Comparison of ENCODE assay signal across 24 cellular contexts in the genomic region with DNA sequence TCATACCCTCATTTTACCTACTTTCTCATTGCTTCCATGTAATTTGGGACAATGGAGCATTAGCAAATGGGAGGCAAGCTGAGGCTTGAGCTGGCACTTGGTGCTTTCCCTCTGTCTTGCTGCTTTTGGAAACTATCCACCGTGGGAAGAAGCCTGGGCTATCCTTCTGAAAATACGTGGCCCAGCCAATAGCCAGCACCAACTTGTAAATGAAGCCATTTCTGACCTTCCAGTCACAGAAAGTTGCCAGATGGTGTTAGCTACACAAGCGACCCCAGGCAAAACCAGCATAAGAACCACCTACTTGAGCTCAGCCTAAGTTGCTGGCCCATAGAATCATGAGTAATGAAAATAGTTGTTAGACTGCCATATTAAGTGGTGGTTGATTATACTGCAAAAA. TPM values are rescaled to one million over a fixed set of nuclear protein-coding genes. Genes with fewer than 3 reads are reported as not detected.
DNase-seq lines count a peak whose midpoint lies in the region; ATAC-seq, FAIRE-seq and TF ChIP-seq lines count a peak whose summit lies in the region.
"Had no signal": no experiment of that assay in that cellular context is flagged by ENCODE, and none has a peak within 500 bp of the region (broad histone marks: within the 10 kb centered on the region; RNA-seq: fewer than 3 reads in every experiment).

No MANE protein-coding gene starts in this region.

- peak; percentile 66 for DNase-seq in MCF 10A (ENCODE audit: unreplicated experiment)
- DNase-seq in breast epithelium (ENCODE audit: low spot score in 2 of 2), result no peak
- peak; percentile 82 for DNase-seq in bronchial epithelial cell (ENCODE audit: low read depth)
- DNase-seq in foreskin keratinocyte, result peak; percentile 30 to 67
- no peak for DNase-seq in DMS79 treated with DMSO at 0.1 percent for 48 hours (lab: John Stamatoyannopoulos, UW)
- DNase-seq in NCI-H187 (lab: John Stamatoyannopoulos, UW), result no peak
- DNase-seq: AML-193; Caco-2; CD4-positive, alpha-beta T cell; DMS153; DMS79; EL; GM23248 had no signal

- POLR2A ChIA-PET in MCF 10A (lab: Yijun Ruan, JAX), result interaction anchor here (1.6 kb wide), 1 partner anchor 10 kb away, joined by 3 read pairs; no protein-coding TSS in a partner anchor

- H3K4me1 ChIP-seq in breast epithelium (no peaks in the 10 kb centered on the region), foreskin keratinocyte (peaks cover 20% of the 10 kb centered on the region)
- H3K4me1 ChIP-seq: HAP-1 had no signal

- H3K27me3 Mint-ChIP-seq in MCF 10A (ENCODE audit: insufficient read depth, unreplicated experiment), result no peaks in the 10 kb centered on the region
- H3K27me3 Mint-ChIP-seq: CD4-positive, alpha-beta T cell had no signal

- no peak overlapping the region for H3K4me3 Mint-ChIP-seq in MCF 10A (ENCODE audit: unreplicated experiment)
- H3K4me3 Mint-ChIP-seq: CD4-positive, alpha-beta T cell had no signal

- no peaks in the 10 kb centered on the region for H3K9me3 Mint-ChIP-seq in MCF 10A (ENCODE audit: unreplicated experiment)
- H3K9me3 Mint-ChIP-seq: CD4-positive, alpha-beta T cell had no signal

- H3K36me3 Mint-ChIP-seq in MCF 10A (ENCODE audit: insufficient read depth, unreplicated experiment), result no peaks in the 10 kb centered on the region

- TF ChIP-seq POLR2A in breast epithelium (IDR thresholded peaks at IDR 0.05), result no peak

- H3K36me3 ChIP-seq in breast epithelium (no peaks in the 10 kb centered on the region), bronchial epithelial cell (ENCODE audit: control insufficient read depth, insufficient read depth, low read length) (no peaks in the 10 kb centered on the region)
- H3K36me3 ChIP-seq: HAP-1 had no signal

- intact Hi-C loops in MCF 10A (cut with micrococcal nuclease) (no loop called here), breast epithelium (cut with DNase I; ENCODE audit: low total_unique reads) (no loop called here)

- H3K9me3 ChIP-seq in breast epithelium, result no peaks in the 10 kb centered on the region
- H3K9me3 ChIP-seq: A549, Caco-2, HAP-1 had no signal

- ATAC-seq in foreskin keratinocyte (peak; percentile 28), HG02885 (IDR thresholded peaks at IDR 0.05; ENCODE audit: poor library complexity, unreplicated experiment) (no peak)
- ATAC-seq: GM12878 had no signal

- FAIRE-seq in bronchial epithelial cell (lab: Jason Lieb, UNC), result no peak
- FAIRE-seq: A549, GM12878, GM19239 had no signal

- no peak overlapping the region for H3K27ac Mint-ChIP-seq in MCF 10A (ENCODE audit: low read depth, unreplicated experiment)
- H3K27ac Mint-ChIP-seq: CD4-positive, alpha-beta T cell had no signal

- no peak for TF ChIP-seq CTCF in MCF 10A (IDR thresholded peaks at IDR 0.05; ENCODE audit: unreplicated experiment)
- no peak for TF ChIP-seq CTCF in breast epithelium (IDR thresholded peaks at IDR 0.05)
- TF ChIP-seq CTCF in bronchial epithelial cell (IDR thresholded peaks at IDR 0.05; ENCODE audit: insufficient read depth, low read length, severe bottlenecking), result no peak
- TF ChIP-seq CTCF in foreskin keratinocyte (conservative IDR thresholded peaks at IDR 0.05), result no peak

- no peak overlapping the region for H3K4me3 ChIP-seq in breast epithelium
- no peak overlapping the region for H3K4me3 ChIP-seq in bronchial epithelial cell (ENCODE audit: low read depth, low read length)
- H3K4me3 ChIP-seq: A549, GM12878, GM23248, HAP-1 had no signal

- CTCF ChIA-PET in MCF 10A (lab: Yijun Ruan, JAX), result interaction anchor here (1.2 to 7.8 kb wide), 3 partner anchors 12 to 205 kb away, joined by 10 to 65 read pairs (median 20); no protein-coding TSS in a partner anchor

- peaks cover 22% of the 10 kb centered on the region for H3K4me1 Mint-ChIP-seq in MCF 10A (ENCODE audit: insufficient read depth, unreplicated experiment)

- no TSS peak for BruUV-seq in MCF 10A (replicated peaks; lab: Mats Ljungman, UMichigan)

- H3K27me3 ChIP-seq in breast epithelium (no peaks in the 10 kb centered on the region), bronchial epithelial cell (ENCODE audit: control insufficient read depth, insufficient read depth, low read length) (peaks cover 2% of the 10 kb centered on the region), foreskin keratinocyte (peaks cover 27% of the 10 kb centered on the region)

- H3K27ac ChIP-seq in breast epithelium, result no peak overlapping the region
- no peak overlapping the region for H3K27ac ChIP-seq in foreskin keratinocyte
- H3K27ac ChIP-seq: 22Rv1, C4-2B, GM23248, HL-60 had no signal

RNA-seq across cellular contexts. Expression of gene SPON1, which starts 18.5 kb away (rescaled TPM):
- total RNA-seq in MCF 10A (2022), result not detected in 2 replicates
- total RNA-seq in breast epithelium, result 100 to 1,000 TPM in 1 of 3 donors, 10 to 100 TPM in 2; 30.1 to 133 (median 34.7) TPM
- 0.26 TPM in 1 of 2 replicates, not detected in the other for total RNA-seq in bronchial epithelial cell
- total RNA-seq in foreskin keratinocyte, result not detected in 2 replicates
- polyA plus RNA-seq in foreskin keratinocyte, result not detected in 2 replicates
- total RNA-seq: G401, HT1080 had no signal
- polyA plus RNA-seq: A549, BJ had no signal

Comparison
In these comparisons a context has a peak if more than half of its experiments do, and no peak if none do; other contexts are left out.
1. DNase-seq: peak in MCF 10A (single experiment), bronchial epithelial cell (single experiment) and foreskin keratinocyte (2 of 2); none in breast epithelium (0 of 2), DMS79 treated with DMSO at 0.1 percent for 48 hours (single experiment) and NCI-H187 (0 of 2).
2. RNA of gene SPON1, which starts 18.5 kb away (total RNA-seq): 30.1 to 133 TPM in breast epithelium; 0.26 TPM in bronchial epithelial cell, not detected in MCF 10A and not detected in foreskin keratinocyte; every median in the first group is over 10 times any median in the second.